Comparison of ENCODE assay signal across 26 cellular contexts in genomic region chr7:103843689-103844480, GRCh38.
"Had no signal": no experiment of that assay in that cellular context is flagged by ENCODE, and none has a peak within 500 bp of the region (broad histone marks: within the 10 kb centered on the region; RNA-seq: fewer than 3 reads in every experiment).

No MANE protein-coding gene starts in this region.

- H3K36me3 ChIP-seq: SJSA1 had no signal

- H3K27ac ChIP-seq: SJSA1 had no signal

- H3K9me3 ChIP-seq: SJSA1 had no signal

- DNase-seq: activated B cell treated with CpG ODN at 0.5 μM for 24 hours; activated CD4-positive, alpha-beta memory T cell treated with anti-CD3 and anti-CD28 coated beads for 36 hours; activated CD4-positive, alpha-beta T cell treated with anti-CD3 and anti-CD28 coated beads for 1 hour; activated CD4-positive, alpha-beta T cell treated with anti-CD3 and anti-CD28 coated beads, Interleukin-2, amount 10 ng/mL, durations not matched to agents 7 days and 5 days; activated CD8-positive, alpha-beta memory T cell treated with anti-CD3 and anti-CD28 coated beads for 24 hours; activated effector memory CD4-positive, alpha-beta T cell treated with anti-CD3 and anti-CD28 coated beads, Interleukin-2, amount 50 U/mL, for 16 hours; activated naive CD4-positive, alpha-beta T cell treated with Interleukin-2 at 50 U/mL for 16 hours; activated naive CD8-positive, alpha-beta T cell treated with anti-CD3 and anti-CD28 coated beads, Interleukin-2, amount 50 U/mL, for 24 hours; activated T-cell treated with anti-CD3 and anti-CD28 coated beads, Interleukin-2, amount 50 U/mL, for 4 hours; amniotic stem cell; IMR-90; KG1; NCI-H1092; NCI-H187; NCI-H2081 treated with DMSO at 0.1 percent for 48 hours; NCI-H2171; NCI-H2227 treated with DMSO at 0.1 percent for 48 hours; NCI-H446 treated with DMSO at 0.1 percent for 48 hours; NCI-H524 treated with DMSO at 0.1 percent for 48 hours; NCI-H774; RPMI8226 had no signal

- ATAC-seq: activated naive CD4-positive, alpha-beta T cell treated with anti-CD3 and anti-CD28 coated beads, Interleukin-2, amount 50 U/mL, for 72 hours; activated naive CD8-positive, alpha-beta T cell treated with anti-CD3 and anti-CD28 coated beads, Interleukin-2, amount 50 U/mL, for 24 hours; activated T-cell treated with anti-CD3 and anti-CD28 coated beads, Interleukin-2, amount 50 U/mL, for 4 hours; Panc1; Right ventricle myocardium inferior had no signal

- H3K4me1 ChIP-seq: SJSA1 had no signal

- FAIRE-seq: astrocyte had no signal

- H3K4me3 ChIP-seq: SJSA1 had no signal
